ENCODE assay signal across 25 cellular contexts in the genomic region with DNA sequence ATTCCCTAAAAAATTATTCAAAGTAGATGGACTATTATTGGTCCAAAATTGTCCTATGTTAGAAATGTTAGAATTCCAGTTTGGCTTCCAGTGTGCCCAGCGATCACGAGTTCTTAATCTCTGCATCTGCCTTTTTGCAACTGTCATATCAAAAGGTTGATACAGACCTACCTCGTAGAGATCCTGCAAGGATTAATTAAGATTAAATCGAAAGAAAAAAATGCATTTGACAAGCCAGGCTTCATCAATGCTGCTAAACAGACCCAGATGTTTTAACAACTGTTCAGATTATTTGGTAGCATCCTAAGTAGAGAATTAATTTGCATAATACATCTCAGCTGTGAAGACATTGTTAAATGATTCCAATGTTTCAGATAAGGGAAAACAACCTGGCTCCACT.
"Had no signal": no experiment of that assay in that cellular context is flagged by ENCODE, and none has a peak within 500 bp of the region (broad histone marks: within the 10 kb centered on the region; RNA-seq: fewer than 3 reads in every experiment).

No MANE protein-coding gene starts in this region.

- DNase-seq: activated CD4-positive, alpha-beta memory T cell treated with anti-CD3 and anti-CD28 coated beads, Interleukin-2, amount 10 ng/mL, durations not matched to agents 7 days and 5 days; activated CD4-positive, alpha-beta T cell treated with anti-CD3 and anti-CD28 coated beads, Interleukin-2, amount 10 ng/mL, durations not matched to agents 7 days and 5 days; activated CD4-positive, CD25-positive, alpha-beta regulatory T cell; activated gamma-delta T cell treated with Interleukin-2 at 50 U/mL for 16 hours; activated naive CD4-positive, alpha-beta T cell treated with anti-CD3 and anti-CD28 coated beads, Interleukin-2, amount 10 ng/mL, durations not matched to agents 7 days and 5 days; activated naive CD8-positive, alpha-beta T cell treated with anti-CD3 and anti-CD28 coated beads for 36 hours; activated T-cell treated with anti-CD3 and anti-CD28 coated beads for 4 hours; activated T-cell treated with anti-CD3 and anti-CD28 coated beads, Interleukin-2, amount 50 U/mL, for 48 hours; brain microvascular endothelial cell; MG63; MV-4-11; NCI-H1417 treated with DMSO at 0.1 percent for 48 hours; NCI-H1694; NCI-H2029; NCI-H2107; NCI-H510A treated with DMSO at 0.1 percent for 48 hours; Right ventricle myocardium superior; RPMI8226; T-cell; T-helper 2 cell; T1000 had no signal

- H3K27ac ChIP-seq: brain microvascular endothelial cell, VCaP had no signal

- H3K36me3 ChIP-seq: brain microvascular endothelial cell, MG63, SJSA1 had no signal

- H3K4me3 ChIP-seq: MG63, SJSA1 had no signal

- ATAC-seq: activated T-helper 17 cell treated with anti-CD3 and anti-CD28 coated beads, Interleukin-2, amount 50 U/mL, for 72 hours; Panc1; T-cell had no signal

- H3K9me3 ChIP-seq: MG63, SJSA1 had no signal

- H3K27me3 ChIP-seq: brain microvascular endothelial cell, MG63, SJSA1 had no signal
